Comparison of ENCODE assay signal across 1 cellular context in the genomic region with DNA sequence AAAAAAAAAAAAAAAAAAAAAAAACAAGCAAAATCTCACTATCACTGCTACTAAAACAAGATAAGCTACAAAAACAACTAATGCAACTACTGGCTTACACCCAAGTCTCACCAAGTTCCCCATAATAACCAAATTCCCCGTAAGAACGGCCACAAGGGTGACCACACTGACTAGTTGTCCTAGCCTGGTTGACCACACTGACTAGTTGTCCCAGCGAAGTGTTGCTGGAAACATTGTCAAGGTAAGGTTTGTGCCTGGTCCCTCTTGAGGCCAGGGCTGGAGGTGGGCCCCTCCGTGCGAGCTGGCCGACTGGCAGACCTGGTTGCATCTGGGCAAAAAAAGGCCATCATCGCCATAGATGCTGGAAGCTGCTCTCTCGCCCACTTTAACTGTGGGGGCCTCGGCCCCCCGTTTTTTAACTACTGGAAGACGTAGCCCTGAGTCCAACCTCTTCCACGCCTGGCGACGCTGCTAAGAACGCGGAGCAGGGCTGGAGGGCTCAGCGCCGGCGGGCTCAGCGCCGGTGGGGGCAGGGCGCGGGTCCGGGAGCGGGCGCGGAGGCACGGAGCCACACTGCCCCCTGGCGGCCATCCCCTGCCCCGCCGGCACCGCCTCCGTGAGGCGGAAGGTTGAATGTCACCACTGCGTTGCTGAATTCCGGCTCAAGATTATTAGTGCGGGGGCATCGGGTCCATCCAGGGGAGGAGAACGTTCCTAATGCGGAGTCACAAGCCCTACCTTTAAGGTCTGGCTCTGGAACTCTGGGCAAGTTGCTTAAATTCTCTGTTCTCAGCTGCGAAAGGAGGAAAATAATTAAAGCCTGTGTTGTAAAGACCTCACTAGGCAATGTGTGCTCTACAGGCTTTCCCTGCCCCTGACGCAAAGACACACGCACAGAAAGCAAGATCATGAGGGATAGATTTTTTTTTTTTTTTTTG.
TF ChIP-seq lines count a peak whose summit lies in the region.

No MANE protein-coding gene starts in this region.

TF ChIP-seq in HepG2, 621 proteins besides CTCF, POLR2A, EP300 and RAD21 (continued from another document and continues in another):
- TF ChIP-seq, protein P1, sequence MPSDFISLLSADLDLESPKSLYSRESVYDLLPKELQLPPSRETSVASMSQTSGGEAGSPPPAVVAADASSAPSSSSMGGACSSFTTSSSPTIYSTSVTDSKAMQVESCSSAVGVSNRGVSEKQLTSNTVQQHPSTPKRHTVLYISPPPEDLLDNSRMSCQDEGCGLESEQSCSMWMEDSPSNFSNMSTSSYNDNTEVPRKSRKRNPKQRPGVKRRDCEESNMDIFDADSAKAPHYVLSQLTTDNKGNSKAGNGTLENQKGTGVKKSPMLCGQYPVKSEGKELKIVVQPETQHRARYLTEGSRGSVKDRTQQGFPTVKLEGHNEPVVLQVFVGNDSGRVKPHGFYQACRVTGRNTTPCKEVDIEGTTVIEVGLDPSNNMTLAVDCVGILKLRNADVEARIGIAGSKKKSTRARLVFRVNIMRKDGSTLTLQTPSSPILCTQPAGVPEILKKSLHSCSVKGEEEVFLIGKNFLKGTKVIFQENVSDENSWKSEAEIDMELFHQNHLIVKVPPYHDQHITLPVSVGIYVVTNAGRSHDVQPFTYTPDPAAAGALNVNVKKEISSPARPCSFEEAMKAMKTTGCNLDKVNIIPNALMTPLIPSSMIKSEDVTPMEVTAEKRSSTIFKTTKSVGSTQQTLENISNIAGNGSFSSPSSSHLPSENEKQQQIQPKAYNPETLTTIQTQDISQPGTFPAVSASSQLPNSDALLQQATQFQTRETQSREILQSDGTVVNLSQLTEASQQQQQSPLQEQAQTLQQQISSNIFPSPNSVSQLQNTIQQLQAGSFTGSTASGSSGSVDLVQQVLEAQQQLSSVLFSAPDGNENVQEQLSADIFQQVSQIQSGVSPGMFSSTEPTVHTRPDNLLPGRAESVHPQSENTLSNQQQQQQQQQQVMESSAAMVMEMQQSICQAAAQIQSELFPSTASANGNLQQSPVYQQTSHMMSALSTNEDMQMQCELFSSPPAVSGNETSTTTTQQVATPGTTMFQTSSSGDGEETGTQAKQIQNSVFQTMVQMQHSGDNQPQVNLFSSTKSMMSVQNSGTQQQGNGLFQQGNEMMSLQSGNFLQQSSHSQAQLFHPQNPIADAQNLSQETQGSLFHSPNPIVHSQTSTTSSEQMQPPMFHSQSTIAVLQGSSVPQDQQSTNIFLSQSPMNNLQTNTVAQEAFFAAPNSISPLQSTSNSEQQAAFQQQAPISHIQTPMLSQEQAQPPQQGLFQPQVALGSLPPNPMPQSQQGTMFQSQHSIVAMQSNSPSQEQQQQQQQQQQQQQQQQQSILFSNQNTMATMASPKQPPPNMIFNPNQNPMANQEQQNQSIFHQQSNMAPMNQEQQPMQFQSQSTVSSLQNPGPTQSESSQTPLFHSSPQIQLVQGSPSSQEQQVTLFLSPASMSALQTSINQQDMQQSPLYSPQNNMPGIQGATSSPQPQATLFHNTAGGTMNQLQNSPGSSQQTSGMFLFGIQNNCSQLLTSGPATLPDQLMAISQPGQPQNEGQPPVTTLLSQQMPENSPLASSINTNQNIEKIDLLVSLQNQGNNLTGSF (CRISPR knock-in tag; IDR thresholded peaks at IDR 0.05) = no peak
- TF ChIP-seq, protein P2, sequence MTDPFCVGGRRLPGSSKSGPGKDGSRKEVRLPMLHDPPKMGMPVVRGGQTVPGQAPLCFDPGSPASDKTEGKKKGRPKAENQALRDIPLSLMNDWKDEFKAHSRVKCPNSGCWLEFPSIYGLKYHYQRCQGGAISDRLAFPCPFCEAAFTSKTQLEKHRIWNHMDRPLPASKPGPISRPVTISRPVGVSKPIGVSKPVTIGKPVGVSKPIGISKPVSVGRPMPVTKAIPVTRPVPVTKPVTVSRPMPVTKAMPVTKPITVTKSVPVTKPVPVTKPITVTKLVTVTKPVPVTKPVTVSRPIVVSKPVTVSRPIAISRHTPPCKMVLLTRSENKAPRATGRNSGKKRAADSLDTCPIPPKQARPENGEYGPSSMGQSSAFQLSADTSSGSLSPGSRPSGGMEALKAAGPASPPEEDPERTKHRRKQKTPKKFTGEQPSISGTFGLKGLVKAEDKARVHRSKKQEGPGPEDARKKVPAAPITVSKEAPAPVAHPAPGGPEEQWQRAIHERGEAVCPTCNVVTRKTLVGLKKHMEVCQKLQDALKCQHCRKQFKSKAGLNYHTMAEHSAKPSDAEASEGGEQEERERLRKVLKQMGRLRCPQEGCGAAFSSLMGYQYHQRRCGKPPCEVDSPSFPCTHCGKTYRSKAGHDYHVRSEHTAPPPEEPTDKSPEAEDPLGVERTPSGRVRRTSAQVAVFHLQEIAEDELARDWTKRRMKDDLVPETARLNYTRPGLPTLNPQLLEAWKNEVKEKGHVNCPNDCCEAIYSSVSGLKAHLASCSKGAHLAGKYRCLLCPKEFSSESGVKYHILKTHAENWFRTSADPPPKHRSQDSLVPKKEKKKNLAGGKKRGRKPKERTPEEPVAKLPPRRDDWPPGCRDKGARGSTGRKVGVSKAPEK (CRISPR knock-in tag; IDR thresholded peaks at IDR 0.05; ENCODE audit: borderline replicate concordance) = no peak
- TF ChIP-seq ZNF138 (CRISPR knock-in tag; IDR thresholded peaks at IDR 0.05; ENCODE audit: low read depth) (no peak), ISX (CRISPR knock-in tag; conservative IDR thresholded peaks at IDR 0.05) (no peak), ELF1 (CRISPR knock-in tag; IDR thresholded peaks at IDR 0.05) (no peak), KDM5B (CRISPR knock-in tag; IDR thresholded peaks at IDR 0.05; ENCODE audit: borderline replicate concordance) (no peak; the same call in 1 of the 2 replicates), PAF1 (CRISPR knock-in tag; IDR thresholded peaks at IDR 0.05) (no peak), ZNF232 (CRISPR knock-in tag; IDR thresholded peaks at IDR 0.05; ENCODE audit: borderline replicate concordance) (no peak), KDM1A (CRISPR knock-in tag; IDR thresholded peaks at IDR 0.05) (0 out of 2 replicates have a peak, but pooled peaks have one; percentile 7), ZNF7 (CRISPR knock-in tag; IDR thresholded peaks at IDR 0.05) (no peak), NFKB2 (CRISPR knock-in tag; IDR thresholded peaks at IDR 0.05; ENCODE audit: borderline replicate concordance) (no peak; the same call in 1 of the 2 replicates), HNRNPL (IDR thresholded peaks at IDR 0.05; ENCODE audit: low read depth, low read length) (peak; percentile 66; the same call in 1 of the 2 replicates), TBP (CRISPR knock-in tag; IDR thresholded peaks at IDR 0.05) (no peak), IRX3 (CRISPR knock-in tag; IDR thresholded peaks at IDR 0.05; ENCODE audit: borderline replicate concordance, low read depth) (no peak), ZZZ3 (CRISPR knock-in tag; IDR thresholded peaks at IDR 0.05; ENCODE audit: borderline replicate concordance) (no peak), NKX3-1 (CRISPR knock-in tag; IDR thresholded peaks at IDR 0.05) (no peak), ZKSCAN8 (CRISPR knock-in tag; IDR thresholded peaks at IDR 0.05; ENCODE audit: borderline replicate concordance) (no peak), ZNF34 (CRISPR knock-in tag; IDR thresholded peaks at IDR 0.05; ENCODE audit: borderline replicate concordance) (no peak), MXI1 (IDR thresholded peaks at IDR 0.05; ENCODE audit: borderline replicate concordance, low read depth, low read length) (0 out of 3 replicates have a peak, but pooled peaks have one; percentile 40), ZSCAN30 (CRISPR knock-in tag; IDR thresholded peaks at IDR 0.05) (no peak), SP5 (CRISPR knock-in tag; IDR thresholded peaks at IDR 0.05; ENCODE audit: borderline replicate concordance, low read depth) (no peak), AHR (CRISPR knock-in tag; IDR thresholded peaks at IDR 0.05) (no peak), AKAP8 (CRISPR knock-in tag; IDR thresholded peaks at IDR 0.05) (no peak), NFIC (IDR thresholded peaks at IDR 0.05; ENCODE audit: low read length) (no peak), CEBPG (CRISPR knock-in tag; IDR thresholded peaks at IDR 0.05) (no peak), ZNF326 (CRISPR knock-in tag; IDR thresholded peaks at IDR 0.05; ENCODE audit: borderline replicate concordance) (no peak)
- TF ChIP-seq, protein P3, sequence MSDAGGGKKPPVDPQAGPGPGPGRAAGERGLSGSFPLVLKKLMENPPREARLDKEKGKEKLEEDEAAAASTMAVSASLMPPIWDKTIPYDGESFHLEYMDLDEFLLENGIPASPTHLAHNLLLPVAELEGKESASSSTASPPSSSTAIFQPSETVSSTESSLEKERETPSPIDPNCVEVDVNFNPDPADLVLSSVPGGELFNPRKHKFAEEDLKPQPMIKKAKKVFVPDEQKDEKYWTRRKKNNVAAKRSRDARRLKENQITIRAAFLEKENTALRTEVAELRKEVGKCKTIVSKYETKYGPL (CRISPR knock-in tag; IDR thresholded peaks at IDR 0.05) = no peak
- TF ChIP-seq, protein P4, sequence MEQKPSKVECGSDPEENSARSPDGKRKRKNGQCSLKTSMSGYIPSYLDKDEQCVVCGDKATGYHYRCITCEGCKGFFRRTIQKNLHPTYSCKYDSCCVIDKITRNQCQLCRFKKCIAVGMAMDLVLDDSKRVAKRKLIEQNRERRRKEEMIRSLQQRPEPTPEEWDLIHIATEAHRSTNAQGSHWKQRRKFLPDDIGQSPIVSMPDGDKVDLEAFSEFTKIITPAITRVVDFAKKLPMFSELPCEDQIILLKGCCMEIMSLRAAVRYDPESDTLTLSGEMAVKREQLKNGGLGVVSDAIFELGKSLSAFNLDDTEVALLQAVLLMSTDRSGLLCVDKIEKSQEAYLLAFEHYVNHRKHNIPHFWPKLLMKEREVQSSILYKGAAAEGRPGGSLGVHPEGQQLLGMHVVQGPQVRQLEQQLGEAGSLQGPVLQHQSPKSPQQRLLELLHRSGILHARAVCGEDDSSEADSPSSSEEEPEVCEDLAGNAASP (CRISPR knock-in tag; IDR thresholded peaks at IDR 0.05; ENCODE audit: borderline replicate concordance) = 0 out of 2 replicates have a peak, but pooled peaks have one; percentile 12
- TF ChIP-seq, protein P5, sequence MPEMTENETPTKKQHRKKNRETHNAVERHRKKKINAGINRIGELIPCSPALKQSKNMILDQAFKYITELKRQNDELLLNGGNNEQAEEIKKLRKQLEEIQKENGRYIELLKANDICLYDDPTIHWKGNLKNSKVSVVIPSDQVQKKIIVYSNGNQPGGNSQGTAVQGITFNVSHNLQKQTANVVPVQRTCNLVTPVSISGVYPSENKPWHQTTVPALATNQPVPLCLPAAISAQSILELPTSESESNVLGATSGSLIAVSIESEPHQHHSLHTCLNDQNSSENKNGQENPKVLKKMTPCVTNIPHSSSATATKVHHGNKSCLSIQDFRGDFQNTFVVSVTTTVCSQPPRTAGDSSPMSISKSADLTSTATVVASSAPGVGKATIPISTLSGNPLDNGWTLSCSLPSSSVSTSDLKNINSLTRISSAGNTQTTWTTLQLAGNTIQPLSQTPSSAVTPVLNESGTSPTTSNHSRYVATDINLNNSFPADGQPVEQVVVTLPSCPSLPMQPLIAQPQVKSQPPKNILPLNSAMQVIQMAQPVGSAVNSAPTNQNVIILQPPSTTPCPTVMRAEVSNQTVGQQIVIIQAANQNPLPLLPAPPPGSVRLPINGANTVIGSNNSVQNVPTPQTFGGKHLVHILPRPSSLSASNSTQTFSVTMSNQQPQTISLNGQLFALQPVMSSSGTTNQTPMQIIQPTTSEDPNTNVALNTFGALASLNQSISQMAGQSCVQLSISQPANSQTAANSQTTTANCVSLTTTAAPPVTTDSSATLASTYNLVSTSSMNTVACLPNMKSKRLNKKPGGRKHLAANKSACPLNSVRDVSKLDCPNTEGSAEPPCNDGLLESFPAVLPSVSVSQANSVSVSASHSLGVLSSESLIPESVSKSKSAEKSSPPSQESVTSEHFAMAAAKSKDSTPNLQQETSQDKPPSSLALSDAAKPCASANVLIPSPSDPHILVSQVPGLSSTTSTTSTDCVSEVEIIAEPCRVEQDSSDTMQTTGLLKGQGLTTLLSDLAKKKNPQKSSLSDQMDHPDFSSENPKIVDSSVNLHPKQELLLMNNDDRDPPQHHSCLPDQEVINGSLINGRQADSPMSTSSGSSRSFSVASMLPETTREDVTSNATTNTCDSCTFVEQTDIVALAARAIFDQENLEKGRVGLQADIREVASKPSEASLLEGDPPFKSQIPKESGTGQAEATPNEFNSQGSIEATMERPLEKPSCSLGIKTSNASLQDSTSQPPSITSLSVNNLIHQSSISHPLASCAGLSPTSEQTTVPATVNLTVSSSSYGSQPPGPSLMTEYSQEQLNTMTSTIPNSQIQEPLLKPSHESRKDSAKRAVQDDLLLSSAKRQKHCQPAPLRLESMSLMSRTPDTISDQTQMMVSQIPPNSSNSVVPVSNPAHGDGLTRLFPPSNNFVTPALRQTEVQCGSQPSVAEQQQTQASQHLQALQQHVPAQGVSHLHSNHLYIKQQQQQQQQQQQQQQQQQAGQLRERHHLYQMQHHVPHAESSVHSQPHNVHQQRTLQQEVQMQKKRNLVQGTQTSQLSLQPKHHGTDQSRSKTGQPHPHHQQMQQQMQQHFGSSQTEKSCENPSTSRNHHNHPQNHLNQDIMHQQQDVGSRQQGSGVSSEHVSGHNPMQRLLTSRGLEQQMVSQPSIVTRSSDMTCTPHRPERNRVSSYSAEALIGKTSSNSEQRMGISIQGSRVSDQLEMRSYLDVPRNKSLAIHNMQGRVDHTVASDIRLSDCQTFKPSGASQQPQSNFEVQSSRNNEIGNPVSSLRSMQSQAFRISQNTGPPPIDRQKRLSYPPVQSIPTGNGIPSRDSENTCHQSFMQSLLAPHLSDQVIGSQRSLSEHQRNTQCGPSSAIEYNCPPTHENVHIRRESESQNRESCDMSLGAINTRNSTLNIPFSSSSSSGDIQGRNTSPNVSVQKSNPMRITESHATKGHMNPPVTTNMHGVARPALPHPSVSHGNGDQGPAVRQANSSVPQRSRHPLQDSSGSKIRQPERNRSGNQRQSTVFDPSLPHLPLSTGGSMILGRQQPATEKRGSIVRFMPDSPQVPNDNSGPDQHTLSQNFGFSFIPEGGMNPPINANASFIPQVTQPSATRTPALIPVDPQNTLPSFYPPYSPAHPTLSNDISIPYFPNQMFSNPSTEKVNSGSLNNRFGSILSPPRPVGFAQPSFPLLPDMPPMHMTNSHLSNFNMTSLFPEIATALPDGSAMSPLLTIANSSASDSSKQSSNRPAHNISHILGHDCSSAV (CRISPR knock-in tag; IDR thresholded peaks at IDR 0.05; ENCODE audit: borderline replicate concordance) = no peak
- TF ChIP-seq, protein P6, sequence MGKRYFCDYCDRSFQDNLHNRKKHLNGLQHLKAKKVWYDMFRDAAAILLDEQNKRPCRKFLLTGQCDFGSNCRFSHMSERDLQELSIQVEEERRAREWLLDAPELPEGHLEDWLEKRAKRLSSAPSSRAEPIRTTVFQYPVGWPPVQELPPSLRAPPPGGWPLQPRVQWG (CRISPR knock-in tag; IDR thresholded peaks at IDR 0.05; ENCODE audit: borderline replicate concordance, low read depth) = no peak
- TF ChIP-seq, protein P7, sequence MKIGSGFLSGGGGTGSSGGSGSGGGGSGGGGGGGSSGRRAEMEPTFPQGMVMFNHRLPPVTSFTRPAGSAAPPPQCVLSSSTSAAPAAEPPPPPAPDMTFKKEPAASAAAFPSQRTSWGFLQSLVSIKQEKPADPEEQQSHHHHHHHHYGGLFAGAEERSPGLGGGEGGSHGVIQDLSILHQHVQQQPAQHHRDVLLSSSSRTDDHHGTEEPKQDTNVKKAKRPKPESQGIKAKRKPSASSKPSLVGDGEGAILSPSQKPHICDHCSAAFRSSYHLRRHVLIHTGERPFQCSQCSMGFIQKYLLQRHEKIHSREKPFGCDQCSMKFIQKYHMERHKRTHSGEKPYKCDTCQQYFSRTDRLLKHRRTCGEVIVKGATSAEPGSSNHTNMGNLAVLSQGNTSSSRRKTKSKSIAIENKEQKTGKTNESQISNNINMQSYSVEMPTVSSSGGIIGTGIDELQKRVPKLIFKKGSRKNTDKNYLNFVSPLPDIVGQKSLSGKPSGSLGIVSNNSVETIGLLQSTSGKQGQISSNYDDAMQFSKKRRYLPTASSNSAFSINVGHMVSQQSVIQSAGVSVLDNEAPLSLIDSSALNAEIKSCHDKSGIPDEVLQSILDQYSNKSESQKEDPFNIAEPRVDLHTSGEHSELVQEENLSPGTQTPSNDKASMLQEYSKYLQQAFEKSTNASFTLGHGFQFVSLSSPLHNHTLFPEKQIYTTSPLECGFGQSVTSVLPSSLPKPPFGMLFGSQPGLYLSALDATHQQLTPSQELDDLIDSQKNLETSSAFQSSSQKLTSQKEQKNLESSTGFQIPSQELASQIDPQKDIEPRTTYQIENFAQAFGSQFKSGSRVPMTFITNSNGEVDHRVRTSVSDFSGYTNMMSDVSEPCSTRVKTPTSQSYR (CRISPR knock-in tag; IDR thresholded peaks at IDR 0.05; ENCODE audit: borderline replicate concordance) = peak; percentile 97
